In genomic region chr22:41663594-41663993, GRCh38 we compare ENCODE assay signal across 9 cellular contexts. TPM values are rescaled to one million over a fixed set of nuclear protein-coding genes. Genes with fewer than 3 reads are reported as not detected.
A peak's percentile ranks its signal among the peaks of the same experiment; 100 is the strongest.
DNase-seq lines count a peak whose midpoint lies in the region; ATAC-seq and TF ChIP-seq lines count a peak whose summit lies in the region.
"Not testable (repeated sequence)": the region's sequence is repeated elsewhere in the genome, so short reads cannot be mapped to it uniquely, and the experiment has no call there.
"Had no signal": no experiment of that assay in that cellular context is flagged by ENCODE, and none has a peak within 500 bp of the region (broad histone marks: within the 10 kb centered on the region; RNA-seq: fewer than 3 reads in every experiment).

No MANE protein-coding gene starts in this region.

- WGBS in spleen, 5 donors = 83 to 93% (median 89%) methylated on average over 9 of the region's 9 CpGs
- WGBS in testis, 2 donors = 72 to 82% methylated on average over 6 to 9 of the region's 9 CpGs

- not testable (repeated sequence) for TF ChIP-seq CTCF in spleen (IDR thresholded peaks at IDR 0.05 in 8 of 11, conservative IDR thresholded peaks at IDR 0.05 in 3 of 11); testis (IDR thresholded peaks at IDR 0.05)

- H3K9me3 ChIP-seq in CD8-positive, alpha-beta memory T cell (ENCODE audit: low read length); spleen; testis: not testable (repeated sequence)

- not testable (repeated sequence) for H3K27me3 ChIP-seq in CD8-positive, alpha-beta memory T cell (ENCODE audit: insufficient read depth, low read length, poor library complexity, severe bottlenecking); spleen (replicated peaks in 1 of 7); testis

- not testable (repeated sequence) for H3K4me3 Mint-ChIP-seq in CD8-positive, alpha-beta memory T cell; activated CD4-positive, alpha-beta memory T cell treated with anti-CD3 and anti-CD28 coated beads for 36 hours; activated naive CD8-positive, alpha-beta T cell treated with anti-CD3 and anti-CD28 coated beads, Interleukin-2, amount 50 U/mL, for 24 hours; naive B cell

- H3K36me3 Mint-ChIP-seq in CD8-positive, alpha-beta memory T cell = peaks cover 15 to 69% (median 17%) of the 10 kb centered on the region in 3 donors
- peaks cover 35% of the 10 kb centered on the region for H3K36me3 Mint-ChIP-seq in activated CD4-positive, alpha-beta memory T cell treated with anti-CD3 and anti-CD28 coated beads for 36 hours
- H3K36me3 Mint-ChIP-seq in activated naive CD8-positive, alpha-beta T cell treated with anti-CD3 and anti-CD28 coated beads, Interleukin-2, amount 50 U/mL, for 24 hours (ENCODE audit: low read depth) = peaks cover 43% of the 10 kb centered on the region
- peaks cover 21 to 27% of the 10 kb centered on the region in 2 donors for H3K36me3 Mint-ChIP-seq in naive B cell

- DNase-seq in CD8-positive, alpha-beta memory T cell; activated CD4-positive, alpha-beta memory T cell treated with anti-CD3 and anti-CD28 coated beads for 36 hours; activated naive CD8-positive, alpha-beta T cell treated with anti-CD3 and anti-CD28 coated beads, Interleukin-2, amount 50 U/mL, for 24 hours; naive B cell: not testable (repeated sequence)
- peak; percentile 51 for DNase-seq in activated effector memory CD4-positive, alpha-beta T cell treated with anti-CD3 and anti-CD28 coated beads, Interleukin-2, amount 50 U/mL, for 16 hours
- DNase-seq in Right ventricle myocardium inferior (ENCODE audit: missing footprints) = peak; percentile 16
- peak; percentile 29 for DNase-seq in spleen
- DNase-seq in testis = peak; percentile 6

- CTCF ChIA-PET in CD8-positive, alpha-beta memory T cell (lab: Charles Lee) = not testable (repeated sequence)
- CTCF ChIA-PET in activated CD4-positive, alpha-beta memory T cell treated with anti-CD3 and anti-CD28 coated beads for 36 hours (lab: Charles Lee) = interaction anchor here (1.2 kb wide), 1 partner anchor 9 kb away, joined by 3 read pairs; no protein-coding TSS in a partner anchor

- POLR2A ChIA-PET in CD8-positive, alpha-beta memory T cell (lab: Charles Lee) = not testable (repeated sequence)
- POLR2A ChIA-PET in activated CD4-positive, alpha-beta memory T cell treated with anti-CD3 and anti-CD28 coated beads for 36 hours (lab: Charles Lee) = interaction anchor here (0.6 to 1.0 kb wide), 3 partner anchors 13 to 321 kb away, joined by 3 read pairs; partner anchors contain the start of gene XRCC6

- H3K27ac Mint-ChIP-seq in CD8-positive, alpha-beta memory T cell = peak overlapping the region in 5 of 8 donors; percentile 8 to 86 (median 66)
- H3K27ac Mint-ChIP-seq in activated CD4-positive, alpha-beta memory T cell treated with anti-CD3 and anti-CD28 coated beads for 36 hours = peak overlapping the region; percentile 10
- H3K27ac Mint-ChIP-seq in activated naive CD8-positive, alpha-beta T cell treated with anti-CD3 and anti-CD28 coated beads, Interleukin-2, amount 50 U/mL, for 24 hours = peak overlapping the region; percentile 53
- peak overlapping the region in 4 of 6 donors; percentile 17 to 68 (median 38) for H3K27ac Mint-ChIP-seq in naive B cell

- TF ChIP-seq POLR2A in spleen (IDR thresholded peaks at IDR 0.05); testis (IDR thresholded peaks at IDR 0.05): not testable (repeated sequence)

- peaks cover 10% of the 10 kb centered on the region for H3K4me1 ChIP-seq in CD8-positive, alpha-beta memory T cell (ENCODE audit: insufficient read depth, low read length)
- peaks cover 4 to 21% (median 17%) of the 10 kb centered on the region in 6 donors for H3K4me1 ChIP-seq in spleen
- H3K4me1 ChIP-seq in testis = not testable (repeated sequence)

- H3K27me3 Mint-ChIP-seq in CD8-positive, alpha-beta memory T cell; activated CD4-positive, alpha-beta memory T cell treated with anti-CD3 and anti-CD28 coated beads for 36 hours; activated naive CD8-positive, alpha-beta T cell treated with anti-CD3 and anti-CD28 coated beads, Interleukin-2, amount 50 U/mL, for 24 hours; naive B cell: not testable (repeated sequence)

- peaks cover 12 to 13% (median 12%) of the 10 kb centered on the region in 3 donors for H3K4me1 Mint-ChIP-seq in CD8-positive, alpha-beta memory T cell
- H3K4me1 Mint-ChIP-seq in activated CD4-positive, alpha-beta memory T cell treated with anti-CD3 and anti-CD28 coated beads for 36 hours (ENCODE audit: low read depth) = not testable (repeated sequence)
- peaks cover 12% of the 10 kb centered on the region for H3K4me1 Mint-ChIP-seq in activated naive CD8-positive, alpha-beta T cell treated with anti-CD3 and anti-CD28 coated beads, Interleukin-2, amount 50 U/mL, for 24 hours
- H3K4me1 Mint-ChIP-seq in naive B cell = peaks cover 0 to 15% (median 8%) of the 10 kb centered on the region in 3 donors

- not testable (repeated sequence) for H3K9me3 Mint-ChIP-seq in CD8-positive, alpha-beta memory T cell; activated CD4-positive, alpha-beta memory T cell treated with anti-CD3 and anti-CD28 coated beads for 36 hours; activated naive CD8-positive, alpha-beta T cell treated with anti-CD3 and anti-CD28 coated beads, Interleukin-2, amount 50 U/mL, for 24 hours; naive B cell

- not testable (repeated sequence) for H3K4me3 ChIP-seq in CD8-positive, alpha-beta memory T cell (ENCODE audit: low read length); spleen; testis

- intact Hi-C loops in activated CD4-positive, alpha-beta memory T cell treated with anti-CD3 and anti-CD28 coated beads for 36 hours (cut with micrococcal nuclease); Right ventricle myocardium inferior (cut with DNase I); spleen (cut with DNase I; ENCODE audit: low total_unique reads); testis (cut with DNase I; ENCODE audit: low total_unique reads): not testable (repeated sequence)

- ATAC-seq in activated naive CD8-positive, alpha-beta T cell treated with anti-CD3 and anti-CD28 coated beads, Interleukin-2, amount 50 U/mL, for 24 hours; Right ventricle myocardium inferior; naive B cell (ENCODE audit: low read depth in 2 of 2): not testable (repeated sequence)

- not testable (repeated sequence) for H3K27ac ChIP-seq in CD8-positive, alpha-beta memory T cell (ENCODE audit: low read depth, low read length); spleen; testis

- H3K36me3 ChIP-seq in CD8-positive, alpha-beta memory T cell (ENCODE audit: insufficient read depth, low read length) = peaks cover 51% of the 10 kb centered on the region
- H3K36me3 ChIP-seq in spleen = peaks cover 0 to 70% (median 67%) of the 10 kb centered on the region in 6 donors
- not testable (repeated sequence) for H3K36me3 ChIP-seq in testis (ENCODE audit: low read depth, missing control alignments)

RNA-seq across cellular contexts. Expression of gene SNU13, which starts 25.1 kb away (rescaled TPM):
- total RNA-seq in CD8-positive, alpha-beta memory T cell = 100 to 1,000 TPM; 315 to 324 TPM
- 270 TPM for polyA plus RNA-seq in CD8-positive, alpha-beta memory T cell
- total RNA-seq in activated CD4-positive, alpha-beta memory T cell treated with anti-CD3 and anti-CD28 coated beads for 36 hours = 100 to 1,000 TPM; 236 to 242 TPM
- total RNA-seq in Right ventricle myocardium inferior (216 TPM), spleen (100 to 1,000 TPM in 5 of 7 donors, 10 to 100 TPM in 2; 89.0 to 116 (median 106) TPM), testis (100 to 1,000 TPM; 155 to 180 TPM)
- polyA plus RNA-seq in naive B cell (ENCODE audit: low read depth in 6 of 6) (100 to 1,000 TPM; 264 to 311 (median 271) TPM), spleen (100 to 1,000 TPM; 118 to 165 (median 161) TPM), testis (ENCODE audit: insufficient read depth, low read depth, low replicate concordance) (302 TPM)

RNA-seq across cellular contexts. Expression of gene MEI1, which starts 35.7 kb away (rescaled TPM):
- 10 to 100 TPM; 33.9 to 36.3 TPM for total RNA-seq in CD8-positive, alpha-beta memory T cell
- 150 TPM for polyA plus RNA-seq in CD8-positive, alpha-beta memory T cell
- total RNA-seq in activated CD4-positive, alpha-beta memory T cell treated with anti-CD3 and anti-CD28 coated beads for 36 hours = 10 to 100 TPM; 51.3 to 52.3 TPM
- 0.41 TPM for total RNA-seq in Right ventricle myocardium inferior
- 100 to 1,000 TPM in 1 of 6 donors, 10 to 100 TPM in 5; 75.0 to 160 (median 83.4) TPM for polyA plus RNA-seq in naive B cell (ENCODE audit: low read depth in 6 of 6)
- total RNA-seq in spleen = 10 to 100 TPM; 17.7 to 56.5 (median 26.9) TPM
- 10 to 100 TPM; 19.9 to 22.6 (median 21.5) TPM for polyA plus RNA-seq in spleen
- total RNA-seq in testis = 100 to 1,000 TPM in 1 of 2 donors, 10 to 100 TPM in 1; 47.6 to 103 TPM
- polyA plus RNA-seq in testis (ENCODE audit: insufficient read depth, low read depth, low replicate concordance) = 43.5 TPM
- total RNA-seq: HT-29 had no signal

RNA-seq across cellular contexts. Expression of gene XRCC6, which starts 42.5 kb away (rescaled TPM):
- total RNA-seq in CD8-positive, alpha-beta memory T cell = 100 to 1,000 TPM; 447 to 453 TPM
- polyA plus RNA-seq in CD8-positive, alpha-beta memory T cell = 456 TPM
- total RNA-seq in activated CD4-positive, alpha-beta memory T cell treated with anti-CD3 and anti-CD28 coated beads for 36 hours = 100 to 1,000 TPM; 403 to 409 TPM
- total RNA-seq in Right ventricle myocardium inferior (172 TPM), spleen (100 to 1,000 TPM; 122 to 183 (median 156) TPM), testis (100 to 1,000 TPM; 290 to 317 TPM)
- polyA plus RNA-seq in naive B cell (ENCODE audit: low read depth in 6 of 6) (100 to 1,000 TPM; 407 to 580 (median 420) TPM), spleen (100 to 1,000 TPM in 2 of 3 donors, 10 to 100 TPM in 1; 93.6 to 129 (median 128) TPM), testis (ENCODE audit: insufficient read depth, low read depth, low replicate concordance) (621 TPM)

RNA-seq across cellular contexts. Expression of gene DESI1, which starts 42.8 kb away (rescaled TPM):
- 10 to 100 TPM; 84.2 to 86.9 TPM for total RNA-seq in CD8-positive, alpha-beta memory T cell
- polyA plus RNA-seq in CD8-positive, alpha-beta memory T cell = 12.5 TPM
- 10 to 100 TPM; 55.5 to 57.9 TPM for total RNA-seq in activated CD4-positive, alpha-beta memory T cell treated with anti-CD3 and anti-CD28 coated beads for 36 hours
- total RNA-seq in Right ventricle myocardium inferior (41.6 TPM), spleen (10 to 100 TPM; 17.5 to 29.8 (median 24.5) TPM), testis (10 to 100 TPM; 45.3 to 62.6 TPM)
- polyA plus RNA-seq in naive B cell (ENCODE audit: low read depth in 6 of 6) (10 to 100 TPM in 2 of 6 donors, 1 to 10 TPM in 4; 5.1 to 11.1 (median 9.1) TPM), spleen (10 to 100 TPM in 1 of 3 donors, 1 to 10 TPM in 2; 8.1 to 13.5 (median 9.8) TPM), testis (ENCODE audit: insufficient read depth, low read depth, low replicate concordance) (103 TPM)

Comparison
In these comparisons a context has a peak if more than half of its experiments do, and no peak if none do; other contexts are left out.
1. H3K27ac Mint-ChIP-seq: peak in every context shown above with its lines; median percentile 66 in CD8-positive, alpha-beta memory T cell; 53 in activated naive CD8-positive, alpha-beta T cell treated with anti-CD3 and anti-CD28 coated beads, Interleukin-2, amount 50 U/mL, for 24 hours; 38 in naive B cell; 10 in activated CD4-positive, alpha-beta memory T cell treated with anti-CD3 and anti-CD28 coated beads for 36 hours.
2. RNA of gene MEI1, which starts 35.7 kb away (total RNA-seq): 47.6 to 103 TPM in testis, 51.3 to 52.3 TPM in activated CD4-positive, alpha-beta memory T cell treated with anti-CD3 and anti-CD28 coated beads for 36 hours, 33.9 to 36.3 TPM in CD8-positive, alpha-beta memory T cell and 17.7 to 56.5 TPM in spleen; 0.41 TPM in Right ventricle myocardium inferior (single experiment); every median in the first group is over 10 times any median in the second.